Comparison of ENCODE assay signal across 7 cellular contexts in genomic region chr10:99172130-99172738, GRCh38.
DNase-seq lines count a peak whose midpoint lies in the region; ATAC-seq, FAIRE-seq and TF ChIP-seq lines count a peak whose summit lies in the region.

No MANE protein-coding gene starts in this region.

- no peak overlapping the region for H3K27ac ChIP-seq in HepG2 (ENCODE audit: extremely low read length, insufficient read depth, low read length)

- DNase-seq in ELF-1 (ENCODE audit: low read depth, low spot score) (peak; percentile 35), KBM-7 (peak; percentile 19), astrocyte of the hippocampus (ENCODE audit: low read depth, low spot score) (peak; percentile 65), HepG2 (ENCODE audit: low spot score) (peak; percentile 32)
- no peak for DNase-seq in activated T-cell treated with anti-CD3 and anti-CD28 coated beads, Interleukin-2, amount 50 U/mL, for 24 hours

- FAIRE-seq in HepG2 (lab: Jason Lieb, UNC): peak; percentile 28

- no peak for TF ChIP-seq EP300 in HepG2 (IDR thresholded peaks at IDR 0.05; ENCODE audit: low read depth in 2 of 2, low read length in 2 of 2)
- TF ChIP-seq EP300 in HepG2 (CRISPR knock-in tag; IDR thresholded peaks at IDR 0.05; ENCODE audit: borderline replicate concordance): no peak

- ATAC-seq in HepG2: peak; percentile 81
- ATAC-seq in GM18505 (IDR thresholded peaks at IDR 0.05; ENCODE audit: unreplicated experiment): no peak
- ATAC-seq in GM19452 (IDR thresholded peaks at IDR 0.05; ENCODE audit: unreplicated experiment): no peak

- H3K4me2 ChIP-seq in HepG2 (ENCODE audit: low read depth, low read length): no peak overlapping the region

- no peaks in the 10 kb centered on the region for H3K79me2 ChIP-seq in HepG2 (ENCODE audit: insufficient read depth, low read length)

- no peaks in the 10 kb centered on the region for H3K36me3 ChIP-seq in HepG2 (replicated peaks in 1 of 2; ENCODE audit: control insufficient read depth in 1 of 2, insufficient read depth in 2 of 2, low read length in 2 of 2)

- intact Hi-C loops in HepG2 (cut with micrococcal nuclease; ENCODE audit: unreplicated experiment): loop anchor here (1.0 to 5.0 kb wide), 3 partner anchors 315 to 705 kb away; no protein-coding TSS in a partner anchor

- no peak overlapping the region for H2AFZ ChIP-seq in HepG2 (ENCODE audit: low read length)

- no peaks in the 10 kb centered on the region for H3K4me1 ChIP-seq in HepG2 (ENCODE audit: insufficient read depth, low read length)

- TF ChIP-seq POLR2A in HepG2 (IDR thresholded peaks at IDR 0.05; ENCODE audit: insufficient read depth in 1 of 2, low read depth in 2 of 2, low read length in 2 of 2) (no peak), GM18505 (IDR thresholded peaks at IDR 0.05; ENCODE audit: borderline replicate concordance, extremely low read depth, insufficient read depth, insufficient read length) (no peak)

- no peaks in the 10 kb centered on the region for H4K20me1 ChIP-seq in HepG2 (ENCODE audit: insufficient read depth, low read length)

- H3K9ac ChIP-seq in HepG2 (ENCODE audit: insufficient read depth, low read depth, low read length): no peak overlapping the region

- H3K9me3 Mint-ChIP-seq in activated T-cell treated with anti-CD3 and anti-CD28 coated beads, Interleukin-2, amount 50 U/mL, for 24 hours: no peaks in the 10 kb centered on the region

- H3K27me3 Mint-ChIP-seq in activated T-cell treated with anti-CD3 and anti-CD28 coated beads, Interleukin-2, amount 50 U/mL, for 24 hours: peaks cover 11% of the 10 kb centered on the region

- H3K4me3 ChIP-seq in HepG2 (replicated peaks in 1 of 3; ENCODE audit: insufficient read depth in 1 of 3, low read depth in 2 of 3, low read length in 3 of 3): no peak overlapping the region

- H3K4me1 Mint-ChIP-seq in activated T-cell treated with anti-CD3 and anti-CD28 coated beads, Interleukin-2, amount 50 U/mL, for 24 hours (ENCODE audit: low read depth): no peaks in the 10 kb centered on the region

- H3K4me3 Mint-ChIP-seq in activated T-cell treated with anti-CD3 and anti-CD28 coated beads, Interleukin-2, amount 50 U/mL, for 24 hours: no peak overlapping the region

- in situ Hi-C loops in KBM-7 (cut with MboI; ENCODE audit: low pct_unique_long_range_greater_than_20kb, low sequenced_read_pairs) (no loop called here), HepG2 (cut with HindIII; ENCODE audit: extremely low pct_ligation_motif_present, low pct_unique_long_range_greater_than_20kb) (no loop called here)

- CTCF ChIA-PET in HepG2 (lab: Yijun Ruan, JAX; ENCODE audit: low intra/inter-chr PET ratio, low total read pairs): interaction anchor here (0.8 to 1.1 kb wide), 3 partner anchors 314 to 705 kb away, joined by 3 to 5 read pairs (median 4); no protein-coding TSS in a partner anchor

- 2% methylated on average over 5 of the region's 5 CpGs for WGBS in HepG2 (ENCODE audit: low lambda C conversion rate)

- no peak for TF ChIP-seq RAD21 in HepG2 (CRISPR knock-in tag; IDR thresholded peaks at IDR 0.05)

- POLR2A ChIA-PET in HepG2 (lab: Yijun Ruan, JAX): no interaction called here

- no TSS peak for BruUV-seq in HepG2 (replicated peaks; lab: Mats Ljungman, UMichigan)

- no peaks in the 10 kb centered on the region for H3K36me3 Mint-ChIP-seq in activated T-cell treated with anti-CD3 and anti-CD28 coated beads, Interleukin-2, amount 50 U/mL, for 24 hours (ENCODE audit: low read depth)

- TF ChIP-seq CTCF in HepG2 (CRISPR knock-in tag; IDR thresholded peaks at IDR 0.05): peak; percentile 65

- H3K9me3 ChIP-seq in HepG2 (ENCODE audit: low read length): no peaks in the 10 kb centered on the region

- H3K27ac Mint-ChIP-seq in activated T-cell treated with anti-CD3 and anti-CD28 coated beads, Interleukin-2, amount 50 U/mL, for 24 hours: no peak overlapping the region

- no peaks in the 10 kb centered on the region for H3K27me3 ChIP-seq in HepG2 (ENCODE audit: control insufficient read depth in 1 of 2, insufficient read depth in 2 of 2, low read length in 2 of 2)

TF ChIP-seq in HepG2, 621 proteins besides CTCF, POLR2A, EP300 and RAD21:
- TF ChIP-seq ARID3A (IDR thresholded peaks at IDR 0.05; ENCODE audit: low read depth, low read length): no peak
- TF ChIP-seq ZNF362 (CRISPR knock-in tag; IDR thresholded peaks at IDR 0.05; ENCODE audit: borderline replicate concordance): no peak
- peak; percentile 72 for TF ChIP-seq STAG1 (CRISPR knock-in tag; IDR thresholded peaks at IDR 0.05)
- peak; percentile 50; the same call in 1 of the 2 replicates for TF ChIP-seq RFX5 (IDR thresholded peaks at IDR 0.05; ENCODE audit: low read depth, low read length)
- TF ChIP-seq SMC3 (IDR thresholded peaks at IDR 0.05; ENCODE audit: low read length): peak; percentile 70
